In genomic region chr22:31171696-31172095, GRCh38 we compare ENCODE assay signal across 7 cellular contexts. TPM values are rescaled to one million over a fixed set of nuclear protein-coding genes. Genes with fewer than 3 reads are reported as not detected.
"Had no signal": no experiment of that assay in that cellular context is flagged by ENCODE, and none has a peak within 500 bp of the region (broad histone marks: within the 10 kb centered on the region; RNA-seq: fewer than 3 reads in every experiment).

No MANE protein-coding gene starts in this region.

RNA-seq across cellular contexts. Expression of gene PLA2G3, which starts 31.4 kb away (rescaled TPM):
- total RNA-seq: activated B cell treated with CpG ODN at 0.5 μM for 24 hours; activated CD4-positive, alpha-beta T cell treated with anti-CD3 and anti-CD28 coated beads, Interleukin-2, amount 10 ng/mL, durations not matched to agents 24 days and 14 days; activated CD8-positive, alpha-beta memory T cell treated with anti-CD3 and anti-CD28 coated beads, Interleukin-2, amount 10 ng/mL, durations not matched to agents 7 days and 5 days; activated T-helper 1 cell treated with anti-CD3 and anti-CD28 coated beads, Interleukin-12 subunit alpha, Interleukin-12 subunit beta, Interleukin-2, Interleukin-4 antibody, amounts not matched to agents 30 ng/mL and 10 ng/mL and 1 ng/mL, durations not matched to agents 14 hours and 24 hours and 36 hours; aorta; body of pancreas; T-helper 17 cell had no signal

RNA-seq across cellular contexts. Expression of gene INPP5J, which starts 48.9 kb away (rescaled TPM):
- total RNA-seq: activated T-helper 1 cell treated with anti-CD3 and anti-CD28 coated beads, Interleukin-12 subunit alpha, Interleukin-12 subunit beta, Interleukin-2, Interleukin-4 antibody, amounts not matched to agents 30 ng/mL and 10 ng/mL and 1 ng/mL, durations not matched to agents 14 hours and 24 hours and 36 hours had no signal
